Comparison of ENCODE assay signal across 1 cellular context in the genomic region with DNA sequence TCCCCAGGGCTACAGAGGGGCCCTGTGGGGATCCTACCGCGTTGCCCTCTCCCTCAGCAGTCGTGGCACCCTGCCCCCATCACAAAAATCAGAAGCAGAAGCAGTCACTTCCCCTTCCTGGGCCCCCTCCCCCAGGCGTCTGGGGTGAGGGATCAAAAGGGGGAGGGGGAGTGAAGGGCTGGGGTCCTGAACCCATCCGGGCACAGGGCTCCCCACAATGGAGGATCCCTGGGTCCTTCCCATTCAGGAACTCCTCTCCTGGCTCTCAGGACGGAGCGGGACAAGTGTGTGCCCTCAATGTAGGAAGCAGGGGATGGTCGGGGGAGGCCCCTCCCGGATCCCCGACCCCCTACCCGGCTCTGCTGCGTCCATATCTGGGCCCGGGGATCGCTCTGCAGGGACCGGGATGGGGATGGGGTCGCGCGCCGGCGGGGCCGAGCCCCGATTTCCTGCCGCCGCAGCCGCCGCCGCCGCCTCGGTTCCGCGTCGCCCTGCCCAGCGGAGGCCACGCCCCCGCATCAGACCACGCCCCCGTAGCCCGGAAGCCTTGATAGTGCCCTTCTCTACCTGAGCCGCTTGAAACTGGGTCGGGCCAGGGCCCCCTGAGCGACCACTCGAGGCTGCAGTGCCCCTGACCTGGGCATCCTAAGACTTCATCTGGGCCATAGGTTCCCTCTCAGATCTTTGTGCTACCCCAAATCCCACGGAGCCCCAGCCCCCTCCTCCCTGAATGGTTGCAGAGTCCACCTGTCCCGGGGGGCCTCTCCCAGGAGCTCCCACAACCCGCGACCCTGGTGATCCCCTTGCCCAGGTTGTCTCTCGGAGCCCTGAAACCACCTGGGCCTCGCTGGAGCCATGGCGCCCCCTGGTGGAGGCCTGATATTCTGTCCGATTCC.
TF ChIP-seq lines count a peak whose summit lies in the region.

A gene with protein sequence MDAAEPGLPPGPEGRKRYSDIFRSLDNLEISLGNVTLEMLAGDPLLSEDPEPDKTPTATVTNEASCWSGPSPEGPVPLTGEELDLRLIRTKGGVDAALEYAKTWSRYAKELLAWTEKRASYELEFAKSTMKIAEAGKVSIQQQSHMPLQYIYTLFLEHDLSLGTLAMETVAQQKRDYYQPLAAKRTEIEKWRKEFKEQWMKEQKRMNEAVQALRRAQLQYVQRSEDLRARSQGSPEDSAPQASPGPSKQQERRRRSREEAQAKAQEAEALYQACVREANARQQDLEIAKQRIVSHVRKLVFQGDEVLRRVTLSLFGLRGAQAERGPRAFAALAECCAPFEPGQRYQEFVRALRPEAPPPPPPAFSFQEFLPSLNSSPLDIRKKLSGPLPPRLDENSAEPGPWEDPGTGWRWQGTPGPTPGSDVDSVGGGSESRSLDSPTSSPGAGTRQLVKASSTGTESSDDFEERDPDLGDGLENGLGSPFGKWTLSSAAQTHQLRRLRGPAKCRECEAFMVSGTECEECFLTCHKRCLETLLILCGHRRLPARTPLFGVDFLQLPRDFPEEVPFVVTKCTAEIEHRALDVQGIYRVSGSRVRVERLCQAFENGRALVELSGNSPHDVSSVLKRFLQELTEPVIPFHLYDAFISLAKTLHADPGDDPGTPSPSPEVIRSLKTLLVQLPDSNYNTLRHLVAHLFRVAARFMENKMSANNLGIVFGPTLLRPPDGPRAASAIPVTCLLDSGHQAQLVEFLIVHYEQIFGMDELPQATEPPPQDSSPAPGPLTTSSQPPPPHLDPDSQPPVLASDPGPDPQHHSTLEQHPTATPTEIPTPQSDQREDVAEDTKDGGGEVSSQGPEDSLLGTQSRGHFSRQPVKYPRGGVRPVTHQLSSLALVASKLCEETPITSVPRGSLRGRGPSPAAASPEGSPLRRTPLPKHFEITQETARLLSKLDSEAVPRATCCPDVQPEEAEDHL (minus strand): TSS at position 500 of the 896 bp plus-strand sequence. CDS start 128 bp downstream, at position 372.

TF ChIP-seq in HepG2, 621 proteins besides CTCF, POLR2A, EP300 and RAD21 (continued from another document and continues in another):
- TF ChIP-seq ZNF318 (CRISPR knock-in tag; IDR thresholded peaks at IDR 0.05) (0 out of 2 replicates have a peak, but pooled peaks have one; percentile 23), FOXK2 (IDR thresholded peaks at IDR 0.05) (no peak), ZFX (CRISPR knock-in tag; IDR thresholded peaks at IDR 0.05; ENCODE audit: low read depth) (peak; percentile 49), SP4 (CRISPR knock-in tag; IDR thresholded peaks at IDR 0.05) (0 out of 2 replicates have a peak, but pooled peaks have one; percentile 25), SRSF1 (optimal IDR thresholded peaks at IDR 0.05; ENCODE audit: low read depth, low read length) (peak; percentile 29), NR2F2 (IDR thresholded peaks at IDR 0.05; ENCODE audit: borderline replicate concordance, low read depth) (peak; percentile 27; the same call in 1 of the 2 replicates), ZFP90 (CRISPR knock-in tag; IDR thresholded peaks at IDR 0.05; ENCODE audit: borderline replicate concordance) (no peak), E2F1 (CRISPR knock-in tag; IDR thresholded peaks at IDR 0.05) (no peak), KLF15 (CRISPR knock-in tag; IDR thresholded peaks at IDR 0.05; ENCODE audit: borderline replicate concordance) (no peak), RBFOX2 (IDR thresholded peaks at IDR 0.05; ENCODE audit: low read depth, low read length) (peak; percentile 76), ZNF547 (CRISPR knock-in tag; IDR thresholded peaks at IDR 0.05) (peak; percentile 16; the same call in 1 of the 2 replicates), CHD4 (IDR thresholded peaks at IDR 0.05; ENCODE audit: borderline replicate concordance, low read length) (peak; percentile 72; the same call in 1 of the 2 replicates), LCORL (IDR thresholded peaks at IDR 0.05) (no peak), LCORL (CRISPR knock-in tag; IDR thresholded peaks at IDR 0.05) (0 out of 2 replicates have a peak, but pooled peaks have one; percentile 40), ZNF580 (CRISPR knock-in tag; IDR thresholded peaks at IDR 0.05; ENCODE audit: borderline replicate concordance, low read depth) (no peak; the same call in 1 of the 2 replicates), KDM2A (CRISPR knock-in tag; IDR thresholded peaks at IDR 0.05; ENCODE audit: borderline replicate concordance, low read depth) (peak; percentile 52), ZNF746 (CRISPR knock-in tag; IDR thresholded peaks at IDR 0.05) (no peak), PHF20 (CRISPR knock-in tag; IDR thresholded peaks at IDR 0.05) (peak; percentile 41; the same call in 1 of the 2 replicates), SP1 (IDR thresholded peaks at IDR 0.05) (no peak), SP1 (CRISPR knock-in tag; IDR thresholded peaks at IDR 0.05) (peak; percentile 47; the same call in 1 of the 2 replicates), ZNF768 (CRISPR knock-in tag; IDR thresholded peaks at IDR 0.05) (0 out of 2 replicates have a peak, but pooled peaks have one; percentile 5), ZBTB7A (CRISPR knock-in tag; IDR thresholded peaks at IDR 0.05) (peak; percentile 57; the same call in 1 of the 2 replicates), FLYWCH1 (CRISPR knock-in tag; IDR thresholded peaks at IDR 0.05) (0 out of 2 replicates have a peak, but pooled peaks have one; percentile 22), ZNF343 (CRISPR knock-in tag; IDR thresholded peaks at IDR 0.05) (0 out of 2 replicates have a peak, but pooled peaks have one; percentile 55)
- TF ChIP-seq, protein P1, sequence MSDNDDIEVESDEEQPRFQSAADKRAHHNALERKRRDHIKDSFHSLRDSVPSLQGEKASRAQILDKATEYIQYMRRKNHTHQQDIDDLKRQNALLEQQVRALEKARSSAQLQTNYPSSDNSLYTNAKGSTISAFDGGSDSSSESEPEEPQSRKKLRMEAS (IDR thresholded peaks at IDR 0.05): peak; percentile 42; the same call in 1 of the 2 replicates
- TF ChIP-seq, protein P2, sequence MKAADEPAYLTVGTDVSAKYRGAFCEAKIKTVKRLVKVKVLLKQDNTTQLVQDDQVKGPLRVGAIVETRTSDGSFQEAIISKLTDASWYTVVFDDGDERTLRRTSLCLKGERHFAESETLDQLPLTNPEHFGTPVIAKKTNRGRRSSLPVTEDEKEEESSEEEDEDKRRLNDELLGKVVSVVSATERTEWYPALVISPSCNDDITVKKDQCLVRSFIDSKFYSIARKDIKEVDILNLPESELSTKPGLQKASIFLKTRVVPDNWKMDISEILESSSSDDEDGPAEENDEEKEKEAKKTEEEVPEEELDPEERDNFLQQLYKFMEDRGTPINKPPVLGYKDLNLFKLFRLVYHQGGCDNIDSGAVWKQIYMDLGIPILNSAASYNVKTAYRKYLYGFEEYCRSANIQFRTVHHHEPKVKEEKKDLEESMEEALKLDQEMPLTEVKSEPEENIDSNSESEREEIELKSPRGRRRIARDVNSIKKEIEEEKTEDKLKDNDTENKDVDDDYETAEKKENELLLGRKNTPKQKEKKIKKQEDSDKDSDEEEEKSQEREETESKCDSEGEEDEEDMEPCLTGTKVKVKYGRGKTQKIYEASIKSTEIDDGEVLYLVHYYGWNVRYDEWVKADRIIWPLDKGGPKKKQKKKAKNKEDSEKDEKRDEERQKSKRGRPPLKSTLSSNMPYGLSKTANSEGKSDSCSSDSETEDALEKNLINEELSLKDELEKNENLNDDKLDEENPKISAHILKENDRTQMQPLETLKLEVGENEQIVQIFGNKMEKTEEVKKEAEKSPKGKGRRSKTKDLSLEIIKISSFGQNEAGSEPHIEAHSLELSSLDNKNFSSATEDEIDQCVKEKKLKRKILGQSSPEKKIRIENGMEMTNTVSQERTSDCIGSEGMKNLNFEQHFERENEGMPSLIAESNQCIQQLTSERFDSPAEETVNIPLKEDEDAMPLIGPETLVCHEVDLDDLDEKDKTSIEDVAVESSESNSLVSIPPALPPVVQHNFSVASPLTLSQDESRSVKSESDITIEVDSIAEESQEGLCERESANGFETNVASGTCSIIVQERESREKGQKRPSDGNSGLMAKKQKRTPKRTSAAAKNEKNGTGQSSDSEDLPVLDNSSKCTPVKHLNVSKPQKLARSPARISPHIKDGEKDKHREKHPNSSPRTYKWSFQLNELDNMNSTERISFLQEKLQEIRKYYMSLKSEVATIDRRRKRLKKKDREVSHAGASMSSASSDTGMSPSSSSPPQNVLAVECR (CRISPR knock-in tag; IDR thresholded peaks at IDR 0.05; ENCODE audit: borderline replicate concordance): peak; percentile 51; the same call in 1 of the 2 replicates
- TF ChIP-seq, protein P3, sequence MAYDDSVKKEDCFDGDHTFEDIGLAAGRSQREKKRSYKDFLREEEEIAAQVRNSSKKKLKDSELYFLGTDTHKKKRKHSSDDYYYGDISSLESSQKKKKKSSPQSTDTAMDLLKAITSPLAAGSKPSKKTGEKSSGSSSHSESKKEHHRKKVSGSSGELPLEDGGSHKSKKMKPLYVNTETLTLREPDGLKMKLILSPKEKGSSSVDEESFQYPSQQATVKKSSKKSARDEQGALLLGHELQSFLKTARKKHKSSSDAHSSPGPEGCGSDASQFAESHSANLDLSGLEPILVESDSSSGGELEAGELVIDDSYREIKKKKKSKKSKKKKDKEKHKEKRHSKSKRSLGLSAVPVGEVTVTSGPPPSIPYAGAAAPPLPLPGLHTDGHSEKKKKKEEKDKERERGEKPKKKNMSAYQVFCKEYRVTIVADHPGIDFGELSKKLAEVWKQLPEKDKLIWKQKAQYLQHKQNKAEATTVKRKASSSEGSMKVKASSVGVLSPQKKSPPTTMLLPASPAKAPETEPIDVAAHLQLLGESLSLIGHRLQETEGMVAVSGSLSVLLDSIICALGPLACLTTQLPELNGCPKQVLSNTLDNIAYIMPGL (CRISPR knock-in tag; IDR thresholded peaks at IDR 0.05; ENCODE audit: borderline replicate concordance in 1 of 2, low read depth in 1 of 2): peak; percentile 46 to 75; a peak in 3 of 4 replicates
